Comparison of ENCODE assay signal across 1 cellular context in the genomic region with DNA sequence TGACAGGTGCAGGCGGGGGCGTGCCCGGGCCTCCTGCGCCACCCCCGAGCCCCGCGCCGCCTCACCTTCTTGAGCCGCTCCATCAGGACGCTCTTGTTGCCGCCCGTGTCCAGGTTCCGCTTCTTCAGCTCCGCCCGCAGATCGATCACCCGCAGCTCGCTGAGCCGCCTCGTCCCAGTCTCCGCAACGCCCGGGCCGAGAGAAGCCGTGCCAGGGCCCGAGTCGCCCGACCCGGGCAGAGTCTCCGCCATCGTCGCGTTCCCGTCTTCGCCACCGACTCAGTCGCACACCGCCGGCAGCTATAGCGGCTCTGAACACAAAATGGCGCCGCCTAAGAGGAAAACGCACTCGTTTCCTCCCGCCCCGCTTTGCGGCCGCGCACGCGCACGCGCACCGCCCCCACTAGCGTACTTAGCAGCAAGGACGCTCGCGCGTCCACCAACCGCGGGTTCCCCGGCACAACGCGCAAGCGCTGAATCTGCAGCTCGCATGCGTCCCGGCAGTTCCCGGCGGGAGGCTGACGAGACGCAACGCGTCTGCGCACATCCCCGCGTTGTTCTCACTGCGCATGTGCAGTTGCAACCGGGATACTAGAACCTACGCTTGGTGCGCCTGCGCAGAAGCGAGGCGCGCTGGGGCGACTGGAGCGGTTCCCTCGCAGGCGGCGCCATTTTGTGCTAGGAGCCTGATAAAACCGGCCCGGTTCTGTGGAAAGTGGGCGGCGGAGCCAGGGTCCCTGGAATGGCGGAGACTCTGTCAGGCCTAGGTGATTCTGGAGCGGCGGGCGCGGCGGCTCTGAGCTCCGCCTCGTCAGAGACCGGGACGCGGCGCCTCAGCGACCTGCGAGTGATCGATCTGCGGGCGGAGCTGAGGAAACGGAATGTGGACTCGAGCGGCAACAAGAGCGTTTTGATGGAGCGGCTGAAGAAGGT.
A peak's percentile ranks its signal among the peaks of the same experiment; 100 is the strongest.
TF ChIP-seq lines count a peak whose summit lies in the region.

A gene (plus strand): TSS at position 619 of the 932 bp plus-strand sequence. CDS start 123 bp downstream, at position 742.
A gene (minus strand): TSS at position 312 of the 932 bp plus-strand sequence. CDS start 61 bp downstream, at position 251.

TF ChIP-seq in K562, 482 proteins besides CTCF, POLR2A, EP300 and RAD21 (continued from another document and continues in another):
- TF ChIP-seq, protein P1, sequence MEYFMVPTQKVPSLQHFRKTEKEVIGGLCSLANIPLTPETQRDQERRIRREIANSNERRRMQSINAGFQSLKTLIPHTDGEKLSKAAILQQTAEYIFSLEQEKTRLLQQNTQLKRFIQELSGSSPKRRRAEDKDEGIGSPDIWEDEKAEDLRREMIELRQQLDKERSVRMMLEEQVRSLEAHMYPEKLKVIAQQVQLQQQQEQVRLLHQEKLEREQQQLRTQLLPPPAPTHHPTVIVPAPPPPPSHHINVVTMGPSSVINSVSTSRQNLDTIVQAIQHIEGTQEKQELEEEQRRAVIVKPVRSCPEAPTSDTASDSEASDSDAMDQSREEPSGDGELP (CRISPR knock-in tag; IDR thresholded peaks at IDR 0.05; ENCODE audit: borderline replicate concordance) = peak; percentile 61
- no peak for TF ChIP-seq WHSC1 (IDR thresholded peaks at IDR 0.05; ENCODE audit: low read length)
- TF ChIP-seq PTBP1 (IDR thresholded peaks at IDR 0.05; ENCODE audit: low read depth, low read length) = no peak
- TF ChIP-seq PML (IDR thresholded peaks at IDR 0.05; ENCODE audit: low read length) = peak; percentile 72
- TF ChIP-seq NFRKB (IDR thresholded peaks at IDR 0.05; ENCODE audit: low read depth) = peak; percentile 76
- peak; percentile 41 for TF ChIP-seq NEUROD1 (IDR thresholded peaks at IDR 0.05; ENCODE audit: borderline replicate concordance, low read depth, low read length, partially characterized antibody)
- no peak; the same call in 1 of the 2 replicates for TF ChIP-seq ZNF239 (CRISPR knock-in tag; IDR thresholded peaks at IDR 0.05)
- TF ChIP-seq SOX6 (IDR thresholded peaks at IDR 0.05) = 0 out of 2 replicates have a peak, but pooled peaks have one; percentile 9
- TF ChIP-seq NCOA1 (IDR thresholded peaks at IDR 0.05; ENCODE audit: low read depth) = no peak
- no peak for TF ChIP-seq MEF2D (tag; conservative IDR thresholded peaks at IDR 0.05; ENCODE audit: low read depth)
- TF ChIP-seq RBM34 (IDR thresholded peaks at IDR 0.05; ENCODE audit: borderline replicate concordance, insufficient read depth, low read length) = 0 out of 2 replicates have a peak, but pooled peaks have one; percentile 17
- peak; percentile 6 to 69; a peak in 2 of 4 replicates for TF ChIP-seq TEAD1 (CRISPR knock-in tag; IDR thresholded peaks at IDR 0.05)
- TF ChIP-seq SMAD1 (IDR thresholded peaks at IDR 0.05; ENCODE audit: low read depth, low read length, partially characterized antibody) = peak; percentile 68
- TF ChIP-seq, protein P2, sequence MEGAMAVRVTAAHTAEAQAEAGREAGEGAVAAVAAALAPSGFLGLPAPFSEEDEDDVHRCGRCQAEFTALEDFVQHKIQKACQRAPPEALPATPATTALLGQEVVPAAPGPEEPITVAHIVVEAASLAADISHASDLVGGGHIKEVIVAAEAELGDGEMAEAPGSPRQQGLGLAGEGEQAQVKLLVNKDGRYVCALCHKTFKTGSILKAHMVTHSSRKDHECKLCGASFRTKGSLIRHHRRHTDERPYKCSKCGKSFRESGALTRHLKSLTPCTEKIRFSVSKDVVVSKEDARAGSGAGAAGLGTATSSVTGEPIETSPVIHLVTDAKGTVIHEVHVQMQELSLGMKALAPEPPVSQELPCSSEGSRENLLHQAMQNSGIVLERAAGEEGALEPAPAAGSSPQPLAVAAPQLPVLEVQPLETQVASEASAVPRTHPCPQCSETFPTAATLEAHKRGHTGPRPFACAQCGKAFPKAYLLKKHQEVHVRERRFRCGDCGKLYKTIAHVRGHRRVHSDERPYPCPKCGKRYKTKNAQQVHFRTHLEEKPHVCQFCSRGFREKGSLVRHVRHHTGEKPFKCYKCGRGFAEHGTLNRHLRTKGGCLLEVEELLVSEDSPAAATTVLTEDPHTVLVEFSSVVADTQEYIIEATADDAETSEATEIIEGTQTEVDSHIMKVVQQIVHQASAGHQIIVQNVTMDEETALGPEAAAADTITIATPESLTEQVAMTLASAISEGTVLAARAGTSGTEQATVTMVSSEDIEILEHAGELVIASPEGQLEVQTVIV (CRISPR knock-in tag; IDR thresholded peaks at IDR 0.05; ENCODE audit: borderline replicate concordance) = peak; percentile 61; the same call in 1 of the 2 replicates
- no peak for TF ChIP-seq ZNF444 (CRISPR knock-in tag; IDR thresholded peaks at IDR 0.05)
- peak; percentile 67; the same call in 1 of the 2 replicates for TF ChIP-seq MYC (IDR thresholded peaks at IDR 0.05; ENCODE audit: low read depth, low read length)
- peak; percentile 31; the same call in 1 of the 2 replicates for TF ChIP-seq MYC (CRISPR knock-in tag; IDR thresholded peaks at IDR 0.05; ENCODE audit: borderline replicate concordance, low read depth)
- TF ChIP-seq FOXK2 (conservative IDR thresholded peaks at IDR 0.05 in 1 of 2, IDR thresholded peaks at IDR 0.05 in 1 of 2; ENCODE audit: low read depth in 2 of 2) = peak; percentile 82; a peak in 3 of 4 replicates
- no peak for TF ChIP-seq ZSCAN32 (CRISPR knock-in tag; IDR thresholded peaks at IDR 0.05)
- no peak for TF ChIP-seq ETS2 (tag; IDR thresholded peaks at IDR 0.05; ENCODE audit: borderline replicate concordance, poor library complexity, severe bottlenecking)
- TF ChIP-seq LCOR (CRISPR knock-in tag; IDR thresholded peaks at IDR 0.05) = peak; percentile 4; the same call in 1 of the 2 replicates
- TF ChIP-seq ZNF263 (CRISPR knock-in tag; IDR thresholded peaks at IDR 0.05; ENCODE audit: borderline replicate concordance) = 0 out of 2 replicates have a peak, but pooled peaks have one; percentile 4
- no peak for TF ChIP-seq RBM39 (optimal IDR thresholded peaks at IDR 0.05; ENCODE audit: low read depth, low read length)
- TF ChIP-seq, protein P3, sequence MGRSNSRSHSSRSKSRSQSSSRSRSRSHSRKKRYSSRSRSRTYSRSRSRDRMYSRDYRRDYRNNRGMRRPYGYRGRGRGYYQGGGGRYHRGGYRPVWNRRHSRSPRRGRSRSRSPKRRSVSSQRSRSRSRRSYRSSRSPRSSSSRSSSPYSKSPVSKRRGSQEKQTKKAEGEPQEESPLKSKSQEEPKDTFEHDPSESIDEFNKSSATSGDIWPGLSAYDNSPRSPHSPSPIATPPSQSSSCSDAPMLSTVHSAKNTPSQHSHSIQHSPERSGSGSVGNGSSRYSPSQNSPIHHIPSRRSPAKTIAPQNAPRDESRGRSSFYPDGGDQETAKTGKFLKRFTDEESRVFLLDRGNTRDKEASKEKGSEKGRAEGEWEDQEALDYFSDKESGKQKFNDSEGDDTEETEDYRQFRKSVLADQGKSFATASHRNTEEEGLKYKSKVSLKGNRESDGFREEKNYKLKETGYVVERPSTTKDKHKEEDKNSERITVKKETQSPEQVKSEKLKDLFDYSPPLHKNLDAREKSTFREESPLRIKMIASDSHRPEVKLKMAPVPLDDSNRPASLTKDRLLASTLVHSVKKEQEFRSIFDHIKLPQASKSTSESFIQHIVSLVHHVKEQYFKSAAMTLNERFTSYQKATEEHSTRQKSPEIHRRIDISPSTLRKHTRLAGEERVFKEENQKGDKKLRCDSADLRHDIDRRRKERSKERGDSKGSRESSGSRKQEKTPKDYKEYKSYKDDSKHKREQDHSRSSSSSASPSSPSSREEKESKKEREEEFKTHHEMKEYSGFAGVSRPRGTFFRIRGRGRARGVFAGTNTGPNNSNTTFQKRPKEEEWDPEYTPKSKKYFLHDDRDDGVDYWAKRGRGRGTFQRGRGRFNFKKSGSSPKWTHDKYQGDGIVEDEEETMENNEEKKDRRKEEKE (IDR thresholded peaks at IDR 0.05; ENCODE audit: borderline replicate concordance in 1 of 2, control insufficient read depth in 1 of 2, low read depth in 2 of 2, low read length in 1 of 2) = no peak
- no peak for TF ChIP-seq SAFB2 (IDR thresholded peaks at IDR 0.05; ENCODE audit: borderline replicate concordance, low read depth, low read length, severe bottlenecking)
- no peak for TF ChIP-seq ZNF282 (CRISPR knock-in tag; IDR thresholded peaks at IDR 0.05)
- TF ChIP-seq PRPF4 (IDR thresholded peaks at IDR 0.05; ENCODE audit: insufficient read depth, low read depth, low read length, poor library complexity, severe bottlenecking) = peak; percentile 20
- TF ChIP-seq, protein P4, sequence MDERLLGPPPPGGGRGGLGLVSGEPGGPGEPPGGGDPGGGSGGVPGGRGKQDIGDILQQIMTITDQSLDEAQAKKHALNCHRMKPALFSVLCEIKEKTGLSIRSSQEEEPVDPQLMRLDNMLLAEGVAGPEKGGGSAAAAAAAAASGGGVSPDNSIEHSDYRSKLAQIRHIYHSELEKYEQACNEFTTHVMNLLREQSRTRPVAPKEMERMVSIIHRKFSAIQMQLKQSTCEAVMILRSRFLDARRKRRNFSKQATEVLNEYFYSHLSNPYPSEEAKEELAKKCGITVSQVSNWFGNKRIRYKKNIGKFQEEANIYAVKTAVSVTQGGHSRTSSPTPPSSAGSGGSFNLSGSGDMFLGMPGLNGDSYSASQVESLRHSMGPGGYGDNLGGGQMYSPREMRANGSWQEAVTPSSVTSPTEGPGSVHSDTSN (CRISPR knock-in tag; IDR thresholded peaks at IDR 0.05; ENCODE audit: low read depth) = no peak
- TF ChIP-seq, protein P4 (tag; conservative IDR thresholded peaks at IDR 0.05; ENCODE audit: low read depth) = no peak
- no peak for TF ChIP-seq PTTG1 (tag; IDR thresholded peaks at IDR 0.05; ENCODE audit: low read depth)
- TF ChIP-seq, protein P5, sequence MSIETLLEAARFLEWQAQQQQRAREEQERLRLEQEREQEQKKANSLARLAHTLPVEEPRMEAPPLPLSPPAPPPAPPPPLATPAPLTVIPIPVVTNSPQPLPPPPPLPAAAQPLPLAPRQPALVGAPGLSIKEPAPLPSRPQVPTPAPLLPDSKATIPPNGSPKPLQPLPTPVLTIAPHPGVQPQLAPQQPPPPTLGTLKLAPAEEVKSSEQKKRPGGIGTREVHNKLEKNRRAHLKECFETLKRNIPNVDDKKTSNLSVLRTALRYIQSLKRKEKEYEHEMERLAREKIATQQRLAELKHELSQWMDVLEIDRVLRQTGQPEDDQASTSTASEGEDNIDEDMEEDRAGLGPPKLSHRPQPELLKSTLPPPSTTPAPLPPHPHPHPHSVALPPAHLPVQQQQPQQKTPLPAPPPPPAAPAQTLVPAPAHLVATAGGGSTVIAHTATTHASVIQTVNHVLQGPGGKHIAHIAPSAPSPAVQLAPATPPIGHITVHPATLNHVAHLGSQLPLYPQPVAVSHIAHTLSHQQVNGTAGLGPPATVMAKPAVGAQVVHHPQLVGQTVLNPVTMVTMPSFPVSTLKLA (conservative IDR thresholded peaks at IDR 0.05) = peak; percentile 85 to 88
- TF ChIP-seq NRF1 (conservative IDR thresholded peaks at IDR 0.05 in 1 of 2, IDR thresholded peaks at IDR 0.05 in 1 of 2) = peak; percentile 100
- TF ChIP-seq EGR1 (conservative IDR thresholded peaks at IDR 0.05) = peak; percentile 88
- peak; percentile 81 to 94 (median 89) for TF ChIP-seq YY1 (IDR thresholded peaks at IDR 0.05; ENCODE audit: borderline replicate concordance in 1 of 3, control insufficient read depth in 1 of 3, extremely low read depth in 1 of 3, insufficient read depth in 3 of 3, insufficient read length in 1 of 3, insufficient replicate concordance in 2 of 3, low read depth in 1 of 3, low read length in 2 of 3)
- peak; percentile 94 for TF ChIP-seq TAF7 (tag; IDR thresholded peaks at IDR 0.05)
- TF ChIP-seq BRD4 (IDR thresholded peaks at IDR 0.05) = peak; percentile 34; the same call in 1 of the 2 replicates
- TF ChIP-seq POLR2AphosphoS5 (IDR thresholded peaks at IDR 0.05; ENCODE audit: control insufficient read depth, insufficient read depth, low read depth, low read length) = peak; percentile 76
- peak; percentile 86 for TF ChIP-seq TAF1 (IDR thresholded peaks at IDR 0.05; ENCODE audit: control insufficient read depth, extremely low read depth, insufficient read depth, low read length, severe bottlenecking)
- TF ChIP-seq ERF (CRISPR knock-in tag; IDR thresholded peaks at IDR 0.05) = 0 out of 2 replicates have a peak, but pooled peaks have one; percentile 43
- no peak for TF ChIP-seq SNIP1 (IDR thresholded peaks at IDR 0.05; ENCODE audit: low read depth)
- peak; percentile 71 for TF ChIP-seq CHD1 (IDR thresholded peaks at IDR 0.05; ENCODE audit: low read length)
- peak; percentile 32 to 68; a peak in 2 of 4 replicates for TF ChIP-seq NONO (IDR thresholded peaks at IDR 0.05; ENCODE audit: low read depth in 2 of 2, low read length in 1 of 2)
- TF ChIP-seq MYNN (IDR thresholded peaks at IDR 0.05) = no peak
- TF ChIP-seq MYNN (CRISPR knock-in tag; IDR thresholded peaks at IDR 0.05) = no peak
- peak; percentile 69; the same call in 1 of the 2 replicates for TF ChIP-seq RB1 (IDR thresholded peaks at IDR 0.05; ENCODE audit: low read depth)
- peak; percentile 42; the same call in 1 of the 2 replicates for TF ChIP-seq GABPB1 (CRISPR knock-in tag; IDR thresholded peaks at IDR 0.05)
- TF ChIP-seq KAT8 (IDR thresholded peaks at IDR 0.05; ENCODE audit: low read depth) = peak; percentile 85
- no peak for TF ChIP-seq EWSR1 (IDR thresholded peaks at IDR 0.05; ENCODE audit: borderline replicate concordance, low read depth, partially characterized antibody)
- peak; percentile 97 for TF ChIP-seq SUPT5H (IDR thresholded peaks at IDR 0.05)
- TF ChIP-seq, protein P6, sequence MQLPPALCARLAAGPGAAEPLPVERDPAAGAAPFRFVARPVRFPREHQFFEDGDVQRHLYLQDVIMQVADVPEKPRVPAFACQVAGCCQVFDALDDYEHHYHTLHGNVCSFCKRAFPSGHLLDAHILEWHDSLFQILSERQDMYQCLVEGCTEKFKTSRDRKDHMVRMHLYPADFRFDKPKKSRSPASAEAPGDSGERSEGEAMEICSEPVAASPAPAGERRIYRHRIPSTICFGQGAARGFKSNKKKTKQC (CRISPR knock-in tag; IDR thresholded peaks at IDR 0.05) = peak; percentile 28
- TF ChIP-seq, protein P7, sequence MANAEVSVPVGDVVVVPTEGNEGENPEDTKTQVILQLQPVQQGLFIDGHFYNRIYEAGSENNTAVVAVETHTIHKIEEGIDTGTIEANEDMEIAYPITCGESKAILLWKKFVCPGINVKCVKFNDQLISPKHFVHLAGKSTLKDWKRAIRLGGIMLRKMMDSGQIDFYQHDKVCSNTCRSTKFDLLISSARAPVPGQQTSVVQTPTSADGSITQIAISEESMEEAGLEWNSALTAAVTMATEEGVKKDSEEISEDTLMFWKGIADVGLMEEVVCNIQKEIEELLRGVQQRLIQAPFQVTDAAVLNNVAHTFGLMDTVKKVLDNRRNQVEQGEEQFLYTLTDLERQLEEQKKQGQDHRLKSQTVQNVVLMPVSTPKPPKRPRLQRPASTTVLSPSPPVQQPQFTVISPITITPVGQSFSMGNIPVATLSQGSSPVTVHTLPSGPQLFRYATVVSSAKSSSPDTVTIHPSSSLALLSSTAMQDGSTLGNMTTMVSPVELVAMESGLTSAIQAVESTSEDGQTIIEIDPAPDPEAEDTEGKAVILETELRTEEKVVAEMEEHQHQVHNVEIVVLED (CRISPR knock-in tag; IDR thresholded peaks at IDR 0.05) = peak; percentile 90
- TF ChIP-seq ZFX (CRISPR knock-in tag; IDR thresholded peaks at IDR 0.05) = peak; percentile 82
